ENCODE assay signal across 23 cellular contexts in the genomic region with DNA sequence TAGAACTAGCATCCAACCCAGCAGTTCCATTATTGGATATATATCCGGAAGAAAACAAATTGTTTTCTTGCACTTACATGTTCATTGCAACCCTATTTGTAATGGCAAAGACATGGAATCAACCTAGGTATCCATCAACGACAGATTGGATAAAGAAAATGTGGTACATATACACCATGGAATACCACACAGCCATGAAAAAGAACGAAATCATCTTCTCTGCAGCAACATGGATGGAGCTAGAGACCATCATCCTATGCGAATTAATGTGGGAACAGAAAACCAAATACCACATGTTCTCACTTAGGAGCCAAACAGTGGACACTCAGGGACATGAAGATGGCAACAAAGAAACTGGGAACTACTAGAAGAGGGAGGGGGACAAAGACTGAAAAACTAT.
DNase-seq lines count a peak whose midpoint lies in the region; ATAC-seq, FAIRE-seq and TF ChIP-seq lines count a peak whose summit lies in the region.
"Had no signal": no experiment of that assay in that cellular context is flagged by ENCODE, and none has a peak within 500 bp of the region (broad histone marks: within the 10 kb centered on the region; RNA-seq: fewer than 3 reads in every experiment).

No MANE protein-coding gene starts in this region.

- no peak overlapping the region for H3K56ac ChIP-seq in H1 (replicated peaks; ENCODE audit: insufficient read length, low read depth, low read length)

- TF ChIP-seq RAD21 in SK-N-SH (IDR thresholded peaks at IDR 0.05; ENCODE audit: low read length) (no peak), H1 (IDR thresholded peaks at IDR 0.05 in 1 of 2, conservative IDR thresholded peaks at IDR 0.05 in 1 of 2; ENCODE audit: low read depth in 2 of 2, low read length in 2 of 2) (no peak), neural cell (conservative IDR thresholded peaks at IDR 0.05) (no peak)

- no peaks in the 10 kb centered on the region for H3K23me2 ChIP-seq in H1 (ENCODE audit: low read depth, low read length)

- H3K4me1 ChIP-seq in SK-N-SH (ENCODE audit: control insufficient read depth in 1 of 2, insufficient read depth in 2 of 2, low read depth in 1 of 2, low read length in 1 of 2) (no peaks in the 10 kb centered on the region; a peak in 1 of 4 replicates), H1 (replicated peaks in 1 of 4; ENCODE audit: control insufficient read depth in 3 of 4, insufficient read depth in 4 of 4, low read length in 3 of 4) (peaks cover 0 to 8% (median 3%) of the 10 kb centered on the region in 4 experiments; a peak in 4 of 7 replicates), neuronal stem cell (ENCODE audit: control insufficient read depth in 2 of 2, insufficient read depth in 1 of 2, low read depth in 1 of 2, low read length in 2 of 2) (peaks cover 3 to 24% of the 10 kb centered on the region in 2 donors)
- H3K4me1 ChIP-seq: A549; BLaER1 treated with 17β-estradiol and CSF1 and Interleukin-3, amounts not matched to agents 10 nM and 100 nM; Caco-2 had no signal

- H3K27ac ChIP-seq in SK-N-SH (ENCODE audit: low read depth in 2 of 2, low read length in 1 of 2) (no peak overlapping the region), H1 (ENCODE audit: low read depth, low read length) (no peak overlapping the region), neural cell (ENCODE audit: low read length) (peak overlapping the region; percentile 71), neuronal stem cell (replicated peaks; ENCODE audit: low read length) (peak overlapping the region; percentile 43)
- H3K27ac ChIP-seq: 22Rv1; A549; BLaER1 treated with 17β-estradiol and CSF1 and Interleukin-3, amounts not matched to agents 10 nM and 100 nM; C4-2B had no signal

- H2BK12ac ChIP-seq in H1 (ENCODE audit: low read depth, low read length) (no peak overlapping the region), neuronal stem cell (ENCODE audit: low read length) (no peak overlapping the region)

- POLR2A ChIA-PET in SK-N-SH (lab: Yijun Ruan, JAX) (no interaction called here), H1 (lab: Charles Lee; ENCODE audit: partially characterized antibody) (no interaction called here)

- H3K36me3 ChIP-seq in SK-N-SH (replicated peaks in 1 of 2; ENCODE audit: control insufficient read depth in 1 of 2, insufficient read depth in 2 of 2, low read length in 1 of 2) (no peaks in the 10 kb centered on the region), H1 (ENCODE audit: control insufficient read depth in 2 of 4, insufficient read depth in 4 of 4, low read length in 3 of 4) (no peaks in the 10 kb centered on the region), neural cell (ENCODE audit: insufficient read depth, low read length) (no peaks in the 10 kb centered on the region), neuronal stem cell (replicated peaks in 1 of 2; ENCODE audit: control insufficient read depth in 2 of 2, insufficient read depth in 2 of 2, low read length in 2 of 2) (no peaks in the 10 kb centered on the region)
- H3K36me3 ChIP-seq: BLaER1 treated with 17β-estradiol and CSF1 and Interleukin-3, amounts not matched to agents 10 nM and 100 nM had no signal

- no peak for ATAC-seq in SK-N-SH treated with all-trans-retinoic acid at 6 μM for 48 hours
- no peak for ATAC-seq in GM19452 (IDR thresholded peaks at IDR 0.05; ENCODE audit: unreplicated experiment)
- ATAC-seq: A549; CD8-positive, alpha-beta T cell; GM12878 had no signal

- H2BK120ac ChIP-seq in H1 (replicated peaks; ENCODE audit: low read depth, low read length) (no peak overlapping the region), neuronal stem cell (ENCODE audit: low read depth, low read length) (no peak overlapping the region)

- H3K9me3 ChIP-seq in SK-N-SH (no peaks in the 10 kb centered on the region; the same call in 1 of the 2 replicates), H1 (ENCODE audit: insufficient read depth in 2 of 2, low read depth in 1 of 2, low read length in 1 of 2) (no peaks in the 10 kb centered on the region), neural cell (ENCODE audit: low read length) (no peaks in the 10 kb centered on the region), neuronal stem cell (replicated peaks in 1 of 2; ENCODE audit: control insufficient read depth in 2 of 2, insufficient read depth in 1 of 2, low read depth in 1 of 2, low read length in 2 of 2) (peaks cover 1 to 3% of the 10 kb centered on the region in 2 donors)
- H3K9me3 ChIP-seq: A549, Caco-2 had no signal

- 59% methylated on average over 4 of the region's 4 CpGs for WGBS in SK-N-SH (ENCODE audit: low lambda C conversion rate)
- 93% methylated on average over 4 of the region's 4 CpGs; no CpG with 5 or more reads in 1 of the 2 experiments for WGBS in H1 (ENCODE audit: extremely low coverage in 1 of 2, insufficient coverage in 1 of 2, insufficient read length in 1 of 2, insufficient replicate concordance in 2 of 2, low coverage in 1 of 2, low lambda C conversion rate in 2 of 2, missing lambda C conversion rate in 1 of 2), 2 experiments
- no CpG with 5 or more reads among the region's 4 CpGs for WGBS in neuronal stem cell (ENCODE audit: extremely low coverage in 2 of 2, insufficient read length in 2 of 2, insufficient replicate concordance in 1 of 2), 2 donors

- H3F3A ChIP-seq in SK-N-SH (replicated peaks; ENCODE audit: insufficient read depth) (no peaks in the 10 kb centered on the region), neural cell (ENCODE audit: insufficient read depth, low read length, poor library complexity, severe bottlenecking) (peaks cover 9% of the 10 kb centered on the region)

- H3K9me2 ChIP-seq in SK-N-SH (no peaks in the 10 kb centered on the region), neural cell (ENCODE audit: insufficient read depth, low read length) (no peaks in the 10 kb centered on the region)

- H3K27me3 ChIP-seq in SK-N-SH (ENCODE audit: insufficient read depth) (no peaks in the 10 kb centered on the region), H1 (replicated peaks in 1 of 4; ENCODE audit: control insufficient read depth in 3 of 4, extremely low read depth in 1 of 4, insufficient read depth in 3 of 4, low read length in 3 of 4) (no peaks in the 10 kb centered on the region), neural cell (ENCODE audit: insufficient read depth, low read depth, low read length) (no peaks in the 10 kb centered on the region), neuronal stem cell (ENCODE audit: control insufficient read depth in 3 of 3, insufficient read depth in 3 of 3, low read depth in 1 of 3, low read length in 3 of 3) (no peaks in the 10 kb centered on the region)
- H3K27me3 ChIP-seq: BLaER1 treated with 17β-estradiol and CSF1 and Interleukin-3, amounts not matched to agents 10 nM and 100 nM had no signal

- FAIRE-seq in H1 (lab: Jason Lieb, UNC), result no peak
- FAIRE-seq: A549, GM12878, GM12892, GM18507 had no signal

- no peak overlapping the region for H2BK20ac ChIP-seq in H1 (ENCODE audit: low read length)

- no peak overlapping the region for H4K5ac ChIP-seq in H1 (ENCODE audit: insufficient read length, low read depth, low read length)

- H3K18ac ChIP-seq in H1 (ENCODE audit: extremely low read depth, low read length) (no peak overlapping the region), neuronal stem cell (ENCODE audit: low read length) (no peak overlapping the region)

- H4K20me1 ChIP-seq in SK-N-SH (ENCODE audit: insufficient read depth) (no peaks in the 10 kb centered on the region), H1 (replicated peaks in 1 of 2; ENCODE audit: control insufficient read depth in 1 of 2, insufficient read depth in 2 of 2, low read length in 2 of 2) (no peaks in the 10 kb centered on the region), neural cell (ENCODE audit: insufficient read depth) (no peaks in the 10 kb centered on the region)
- H4K20me1 ChIP-seq: BLaER1 treated with 17β-estradiol and CSF1 and Interleukin-3, amounts not matched to agents 10 nM and 100 nM had no signal

- no peak overlapping the region for H2AK5ac ChIP-seq in H1 (ENCODE audit: low read depth, low read length)
- no peak overlapping the region for H2AK5ac ChIP-seq in neuronal stem cell (ENCODE audit: low read depth, low read length)

- no peak for DNase-seq in SK-N-SH
- no peak for DNase-seq in H1 (ENCODE audit: low read depth in 1 of 2, low spot score in 2 of 2)
- DNase-seq in neuronal stem cell (ENCODE audit: low spot score), result no peak
- DNase-seq in activated T-cell treated with anti-CD3 and anti-CD28 coated beads, Interleukin-2, amount 50 U/mL, for 1 hour, result no peak
- DNase-seq in LoVo (ENCODE audit: low spot score), result no peak
- DNase-seq: AML-193; Caco-2; Calu3; CD4-positive, alpha-beta T cell; CD8-positive, alpha-beta T cell; DND-41; EL; GDM1 had no signal

- H3K4me2 ChIP-seq in SK-N-SH (no peak overlapping the region), H1 (ENCODE audit: insufficient read depth in 1 of 2, low read depth in 2 of 2, low read length in 2 of 2) (no peak overlapping the region; a peak in 1 of 4 replicates), neural cell (ENCODE audit: low read length) (no peak overlapping the region), neuronal stem cell (ENCODE audit: insufficient read depth, low read length, poor library complexity, severe bottlenecking) (no peak overlapping the region)
- H3K4me2 ChIP-seq: A549; BLaER1 treated with 17β-estradiol and CSF1 and Interleukin-3, amounts not matched to agents 10 nM and 100 nM had no signal

- H2BK15ac ChIP-seq in H1 (ENCODE audit: low read length) (no peak overlapping the region), neuronal stem cell (ENCODE audit: low read length) (no peak overlapping the region)

- H3K79me1 ChIP-seq in H1 (ENCODE audit: low read depth, low read length) (no peaks in the 10 kb centered on the region), neuronal stem cell (ENCODE audit: low read depth, low read length) (no peaks in the 10 kb centered on the region)

- H3K79me2 ChIP-seq in SK-N-SH (ENCODE audit: insufficient read depth) (no peaks in the 10 kb centered on the region), H1 (ENCODE audit: control insufficient read depth in 1 of 2, insufficient read depth in 2 of 2, low read length in 2 of 2) (no peaks in the 10 kb centered on the region), neural cell (replicated peaks; ENCODE audit: insufficient read depth, low read length) (no peaks in the 10 kb centered on the region)

- no peak for TF ChIP-seq POLR2A in H1 (IDR thresholded peaks at IDR 0.05; ENCODE audit: control extremely low read depth in 1 of 2, low read depth in 2 of 2, low read length in 2 of 2)

- H3K23ac ChIP-seq in H1 (ENCODE audit: insufficient read length) (no peak overlapping the region), neuronal stem cell (ENCODE audit: low read depth, low read length, poor library complexity) (no peak overlapping the region)

- no peak overlapping the region for H3K14ac ChIP-seq in H1 (ENCODE audit: insufficient read length)
- no peak overlapping the region for H3K14ac ChIP-seq in neuronal stem cell (ENCODE audit: low read length)

- CTCF ChIA-PET in SK-N-SH (lab: Yijun Ruan, JAX) (no interaction called here), H1 (lab: Charles Lee; ENCODE audit: partially characterized antibody) (no interaction called here)

- H2BK5ac ChIP-seq in H1 (ENCODE audit: low read depth, low read length) (no peak overlapping the region), neuronal stem cell (ENCODE audit: low read length) (no peak overlapping the region)

- no peak overlapping the region for H4K91ac ChIP-seq in H1 (replicated peaks; ENCODE audit: insufficient read length, low read length)
- H4K91ac ChIP-seq in neuronal stem cell (ENCODE audit: low read depth, low read length, poor library complexity), result no peak overlapping the region

- H4K8ac ChIP-seq in H1 (ENCODE audit: extremely low read depth, insufficient read depth, low read length) (no peak overlapping the region), neuronal stem cell (ENCODE audit: low read depth, low read length) (no peak overlapping the region)

- TF ChIP-seq CTCF in SK-N-SH (IDR thresholded peaks at IDR 0.05), result no peak
- no peak for TF ChIP-seq CTCF in H1 (IDR thresholded peaks at IDR 0.05; ENCODE audit: control extremely low read depth in 1 of 3, insufficient read depth in 1 of 3, low read depth in 1 of 3, low read length in 3 of 3)
- no peak for TF ChIP-seq CTCF in neural cell (IDR thresholded peaks at IDR 0.05; ENCODE audit: poor library complexity, severe bottlenecking)

- TF ChIP-seq EP300 in SK-N-SH (IDR thresholded peaks at IDR 0.05; ENCODE audit: borderline replicate concordance in 1 of 2, low read depth in 1 of 2, low read length in 1 of 2), result no peak
- TF ChIP-seq EP300 in H1 (IDR thresholded peaks at IDR 0.05; ENCODE audit: borderline replicate concordance in 1 of 2, low read depth in 2 of 2, low read length in 2 of 2), result no peak
- TF ChIP-seq EP300 in neural cell (conservative IDR thresholded peaks at IDR 0.05; ENCODE audit: poor library complexity, severe bottlenecking), result no peak

- H3K4ac ChIP-seq in H1 (replicated peaks; ENCODE audit: insufficient read length, low read depth, low read length), result no peak overlapping the region
- no peak overlapping the region for H3K4ac ChIP-seq in neuronal stem cell (ENCODE audit: low read length)

- H2AFZ ChIP-seq in SK-N-SH (ENCODE audit: low read depth) (no peak overlapping the region), H1 (ENCODE audit: low read length) (no peak overlapping the region), neural cell (ENCODE audit: low read depth, low read length) (no peak overlapping the region), neuronal stem cell (ENCODE audit: low read length) (no peak overlapping the region)

- H3K9ac ChIP-seq in SK-N-SH, result no peak overlapping the region
- no peak overlapping the region for H3K9ac ChIP-seq in H1 (replicated peaks in 1 of 4; ENCODE audit: extremely low read depth in 1 of 4, low read depth in 3 of 4, low read length in 3 of 4)
- no peak overlapping the region for H3K9ac ChIP-seq in neural cell (ENCODE audit: low read length)
- no peak overlapping the region for H3K9ac ChIP-seq in neuronal stem cell (ENCODE audit: low read depth, low read length, poor library complexity)
- H3K9ac ChIP-seq: BLaER1 treated with 17β-estradiol and CSF1 and Interleukin-3, amounts not matched to agents 10 nM and 100 nM had no signal

- no peak overlapping the region for H3K4me3 ChIP-seq in SK-N-SH (ENCODE audit: low read depth in 2 of 2, low read length in 1 of 2)
- no peak overlapping the region for H3K4me3 ChIP-seq in H1 (ENCODE audit: extremely low read depth in 1 of 4, insufficient read depth in 2 of 4, low read depth in 3 of 4, low read length in 4 of 4)
- no peak overlapping the region for H3K4me3 ChIP-seq in neural cell (ENCODE audit: low read length)
- no peak overlapping the region for H3K4me3 ChIP-seq in neuronal stem cell (ENCODE audit: low read length in 2 of 2)
- H3K4me3 ChIP-seq: A549; BLaER1 treated with 17β-estradiol and CSF1 and Interleukin-3, amounts not matched to agents 10 nM and 100 nM; GM12878 had no signal

Comparison
In these comparisons a context has a peak if more than half of its experiments do, and no peak if none do; other contexts are left out.
1. H3K27ac ChIP-seq: peak in neural cell (single experiment) and neuronal stem cell (single experiment); none in SK-N-SH (0 of 2) and H1 (single experiment).